Comparison of ENCODE assay signal across 29 cellular contexts in genomic region chr2:55907686-55908085, GRCh38. TPM values are rescaled to one million over a fixed set of nuclear protein-coding genes. Genes with fewer than 3 reads are reported as not detected.
"Had no signal": no experiment of that assay in that cellular context is flagged by ENCODE, and none has a peak within 500 bp of the region (broad histone marks: within the 10 kb centered on the region; RNA-seq: fewer than 3 reads in every experiment).

No MANE protein-coding gene starts in this region.

- H3K4me1 ChIP-seq: gastrocnemius medialis, uterus had no signal

- H3K9me3 ChIP-seq: gastrocnemius medialis, ovary, uterus had no signal

- H3K27me3 ChIP-seq: esophagus squamous epithelium, gastrocnemius medialis, ovary, uterus had no signal

- ATAC-seq: activated CD8-positive, alpha-beta T cell treated with anti-CD3 and anti-CD28 coated beads for 36 hours; activated naive CD8-positive, alpha-beta T cell treated with anti-CD3 and anti-CD28 coated beads, Interleukin-2, amount 50 U/mL, for 24 hours; activated T-cell treated with anti-CD3 and anti-CD28 coated beads, Interleukin-2, amount 50 U/mL, for 4 hours; gastrocnemius medialis; left ventricle myocardium superior; sciatic nerve; stimulated activated memory B cell treated with anti-CD40 and anti-IgM and Interleukin-4, amounts not matched to agents 10 μg/mL and 1 μg/mL and 100 μg/mL, for 72 hours; T-helper 17 cell; WTC11 had no signal

- FAIRE-seq: islet of Langerhans, small intestine had no signal

- H3K4me3 ChIP-seq: esophagus squamous epithelium, gastrocnemius medialis, ovary, uterus had no signal

- H3K36me3 ChIP-seq: esophagus squamous epithelium, gastrocnemius medialis, ovary, uterus had no signal

- H3K27ac ChIP-seq: epithelial cell of prostate, esophagus squamous epithelium, gastrocnemius medialis, ovary, uterus had no signal

- DNase-seq: activated CD4-positive, alpha-beta T cell treated with anti-CD3 and anti-CD28 coated beads for 1 hour; activated CD4-positive, alpha-beta T cell treated with anti-CD3 and anti-CD28 coated beads, Interleukin-2, amount 50 U/mL, for 1 hour; activated CD8-positive, alpha-beta T cell treated with anti-CD3 and anti-CD28 coated beads for 36 hours; activated naive CD8-positive, alpha-beta T cell treated with anti-CD3 and anti-CD28 coated beads, Interleukin-2, amount 50 U/mL, for 24 hours; activated T-cell treated with anti-CD3 and anti-CD28 coated beads, Interleukin-2, amount 50 U/mL, for 4 hours; amygdala; central memory CD4-positive, alpha-beta T cell; dermis blood vessel endothelial cell; effector CD4-positive, alpha-beta T cell; esophagus squamous epithelium; gastrocnemius medialis; glutamatergic neuron; left ventricle myocardium superior; naive B cell; ovary; retina; small intestine; stimulated activated CD4-positive, alpha-beta T cell treated with anti-CD3 and anti-CD28 coated beads, Interleukin-1b, Interleukin-23, amount 100 ng/mL, for 48 hours; stimulated activated CD4-positive, alpha-beta T cell treated with anti-CD3 and anti-CD28 coated beads, Interleukin-4, amount 100 ng/mL, for 4 hours; stimulated activated CD8-positive, alpha-beta memory T cell treated with anti-CD3 and anti-CD28 coated beads, Interleukin-4, amount 100 ng/mL, for 48 hours; T-helper 17 cell; T1000; uterus had no signal

RNA-seq across cellular contexts. Expression of gene EFEMP1, which starts 15.9 kb away (rescaled TPM):
- total RNA-seq: activated CD8-positive, alpha-beta T cell treated with anti-CD3 and anti-CD28 coated beads for 36 hours; activated T-helper 2 cell treated with anti-CD3 and anti-CD28 coated beads, Interferon-gamma antibody, Interleukin-2, Interleukin-4, amounts not matched to agents 10 μg/mL and 5 μg/mL and 100 μg/mL, durations not matched to agents 14 hours and 24 hours and 36 hours; T-helper 17 cell had no signal
